ENCODE assay signal across 13 cellular contexts in the genomic region with DNA sequence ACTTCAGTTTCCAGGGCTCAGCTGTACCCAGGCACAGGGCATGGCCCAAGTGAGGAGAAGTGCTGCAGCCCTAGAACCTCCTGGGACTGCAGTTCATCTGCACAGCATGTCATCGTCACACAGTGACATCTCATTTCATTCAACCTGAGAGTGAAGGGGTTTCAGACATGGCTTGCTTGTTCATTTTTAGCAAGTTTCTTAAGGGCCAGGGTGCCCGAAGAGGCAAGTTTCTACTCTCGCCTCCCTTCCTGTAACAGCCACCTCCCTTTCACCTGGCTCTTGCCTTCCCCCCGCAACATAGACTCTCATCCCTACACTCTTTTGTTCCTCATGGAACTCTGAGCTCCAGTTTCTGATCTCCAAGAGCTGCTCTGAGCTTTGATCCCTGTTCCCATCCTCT.
DNase-seq lines count a peak whose midpoint lies in the region; ATAC-seq, FAIRE-seq and TF ChIP-seq lines count a peak whose summit lies in the region.
"Had no signal": no experiment of that assay in that cellular context is flagged by ENCODE, and none has a peak within 500 bp of the region (broad histone marks: within the 10 kb centered on the region; RNA-seq: fewer than 3 reads in every experiment).

No MANE protein-coding gene starts in this region.

- H4K20me1 ChIP-seq in HepG2 (ENCODE audit: insufficient read depth, low read length): no peaks in the 10 kb centered on the region

- TF ChIP-seq RAD21 in HepG2 (CRISPR knock-in tag; IDR thresholded peaks at IDR 0.05): no peak

- no peak overlapping the region for H3K4me2 ChIP-seq in HepG2 (ENCODE audit: low read depth, low read length)

- H3K9me3 ChIP-seq in HepG2 (ENCODE audit: low read length): no peaks in the 10 kb centered on the region
- H3K9me3 ChIP-seq: tibial artery had no signal

- H3K36me3 ChIP-seq in HepG2 (replicated peaks in 1 of 2; ENCODE audit: control insufficient read depth in 1 of 2, insufficient read depth in 2 of 2, low read length in 2 of 2): no peaks in the 10 kb centered on the region
- H3K36me3 ChIP-seq: brain microvascular endothelial cell, tibial artery had no signal

- TF ChIP-seq CTCF in HepG2 (CRISPR knock-in tag; IDR thresholded peaks at IDR 0.05): no peak

- TF ChIP-seq EP300 in HepG2 (IDR thresholded peaks at IDR 0.05; ENCODE audit: low read depth in 2 of 2, low read length in 2 of 2): no peak
- no peak for TF ChIP-seq EP300 in HepG2 (CRISPR knock-in tag; IDR thresholded peaks at IDR 0.05; ENCODE audit: borderline replicate concordance)

- CTCF ChIA-PET in HepG2 (lab: Yijun Ruan, JAX; ENCODE audit: low intra/inter-chr PET ratio, low total read pairs): no interaction called here

- ATAC-seq in GM19463 (IDR thresholded peaks at IDR 0.05; ENCODE audit: unreplicated experiment) (peak; percentile 73), HG02943 (IDR thresholded peaks at IDR 0.05; ENCODE audit: low read depth, unreplicated experiment) (peak; percentile 75), HepG2 (no peak)

- TF ChIP-seq POLR2A in HepG2 (IDR thresholded peaks at IDR 0.05; ENCODE audit: insufficient read depth in 1 of 2, low read depth in 2 of 2, low read length in 2 of 2): no peak

- peaks cover 34% of the 10 kb centered on the region for H3K4me1 ChIP-seq in HepG2 (ENCODE audit: insufficient read depth, low read length)

- in situ Hi-C loops in G401 (cut with HindIII; ENCODE audit: low sequenced_read_pairs) (no loop called here), HepG2 (cut with HindIII; ENCODE audit: extremely low pct_ligation_motif_present, low pct_unique_long_range_greater_than_20kb) (no loop called here)

- FAIRE-seq in GM18507 (lab: Jason Lieb, UNC) (peak; percentile 54), HepG2 (lab: Jason Lieb, UNC) (no peak)

- H2AFZ ChIP-seq in HepG2 (ENCODE audit: low read length): no peak overlapping the region

- no peak overlapping the region for H3K9ac ChIP-seq in HepG2 (ENCODE audit: insufficient read depth, low read depth, low read length)

- no peak for DNase-seq in GM18507 (ENCODE audit: extremely low spot score, insufficient read length, low read depth)
- DNase-seq in NCI-H69 (lab: John Stamatoyannopoulos, UW): peak; percentile 7
- no peak for DNase-seq in 8988T
- DNase-seq in G401 (ENCODE audit: low spot score): no peak
- no peak for DNase-seq in NCI-H345 (lab: John Stamatoyannopoulos, UW)
- no peak for DNase-seq in HepG2 (ENCODE audit: low spot score)
- DNase-seq: brain microvascular endothelial cell; CD4-positive, alpha-beta T cell; left colon; NCI-H526 treated with DMSO at 0.1 percent for 48 hours; tibial artery had no signal

- no peak overlapping the region for H3K4me3 ChIP-seq in HepG2 (replicated peaks in 1 of 3; ENCODE audit: insufficient read depth in 1 of 3, low read depth in 2 of 3, low read length in 3 of 3)
- H3K4me3 ChIP-seq: tibial artery had no signal

- POLR2A ChIA-PET in HepG2 (lab: Yijun Ruan, JAX): no interaction called here

- H3K79me2 ChIP-seq in HepG2 (ENCODE audit: insufficient read depth, low read length): no peaks in the 10 kb centered on the region

- H3K27me3 ChIP-seq in HepG2 (ENCODE audit: control insufficient read depth in 1 of 2, insufficient read depth in 2 of 2, low read length in 2 of 2): no peaks in the 10 kb centered on the region
- H3K27me3 ChIP-seq: brain microvascular endothelial cell, tibial artery had no signal

- no TSS peak for BruUV-seq in HepG2 (replicated peaks; lab: Mats Ljungman, UMichigan)

- no peak overlapping the region for H3K27ac ChIP-seq in HepG2 (ENCODE audit: extremely low read length, insufficient read depth, low read length)
- H3K27ac ChIP-seq: brain microvascular endothelial cell, tibial artery had no signal

- intact Hi-C loops in HepG2 (cut with micrococcal nuclease; ENCODE audit: unreplicated experiment): no loop called here

- 56% methylated on average over 4 of the region's 4 CpGs for WGBS in HepG2 (ENCODE audit: low lambda C conversion rate)

TF ChIP-seq in HepG2, 621 proteins besides CTCF, POLR2A, EP300 and RAD21:
- TF ChIP-seq DMAP1 (CRISPR knock-in tag; IDR thresholded peaks at IDR 0.05): no peak
- no peak for TF ChIP-seq POLR2AphosphoS2 (IDR thresholded peaks at IDR 0.05; ENCODE audit: low read depth, low read length)
- TF ChIP-seq ZNF446 (CRISPR knock-in tag; IDR thresholded peaks at IDR 0.05): no peak
- no peak for TF ChIP-seq GZF1 (CRISPR knock-in tag; IDR thresholded peaks at IDR 0.05)
- no peak for TF ChIP-seq ZNF12 (CRISPR knock-in tag; IDR thresholded peaks at IDR 0.05)
- no peak for TF ChIP-seq MIXL1 (CRISPR knock-in tag; IDR thresholded peaks at IDR 0.05)
- no peak for TF ChIP-seq ZKSCAN5 (CRISPR knock-in tag; IDR thresholded peaks at IDR 0.05)
- no peak for TF ChIP-seq ATAD3A (CRISPR knock-in tag; IDR thresholded peaks at IDR 0.05)
- TF ChIP-seq HOXA5 (CRISPR knock-in tag; IDR thresholded peaks at IDR 0.05): no peak
